In genomic region chr10:4121531-4122380, GRCh38 we compare ENCODE assay signal across 9 cellular contexts.
DNase-seq lines count a peak whose midpoint lies in the region; ATAC-seq lines count a peak whose summit lies in the region.
"Had no signal": no experiment of that assay in that cellular context is flagged by ENCODE, and none has a peak within 500 bp of the region (broad histone marks: within the 10 kb centered on the region; RNA-seq: fewer than 3 reads in every experiment).

No MANE protein-coding gene starts in this region.

- peaks cover 13 to 25% of the 10 kb centered on the region in 2 donors for H3K9me3 Mint-ChIP-seq in activated naive CD4-positive, alpha-beta T cell treated with anti-CD3 and anti-CD28 coated beads, Interleukin-2, amount 50 U/mL, for 72 hours
- peaks cover 21% of the 10 kb centered on the region for H3K9me3 Mint-ChIP-seq in activated CD4-positive, alpha-beta memory T cell treated with anti-CD3 and anti-CD28 coated beads for 36 hours
- H3K9me3 Mint-ChIP-seq in stimulated activated naive CD8-positive, alpha-beta T cell treated with anti-CD3 and anti-CD28 coated beads, Interleukin-15, Interleukin-2, amounts not matched to agents 100 ng/mL and 50 ng/mL, for 24 hours, result peaks cover 13% of the 10 kb centered on the region

- no peaks in the 10 kb centered on the region for H3K27me3 Mint-ChIP-seq in activated CD4-positive, alpha-beta memory T cell treated with anti-CD3 and anti-CD28 coated beads for 36 hours
- H3K27me3 Mint-ChIP-seq in stimulated activated naive CD8-positive, alpha-beta T cell treated with anti-CD3 and anti-CD28 coated beads, Interleukin-15, Interleukin-2, amounts not matched to agents 100 ng/mL and 50 ng/mL, for 24 hours, result peaks cover 3% of the 10 kb centered on the region

- H3K4me1 Mint-ChIP-seq in activated CD4-positive, alpha-beta memory T cell treated with anti-CD3 and anti-CD28 coated beads for 36 hours (ENCODE audit: low read depth), result peaks cover 16% of the 10 kb centered on the region
- peaks cover 16% of the 10 kb centered on the region for H3K4me1 Mint-ChIP-seq in stimulated activated naive CD8-positive, alpha-beta T cell treated with anti-CD3 and anti-CD28 coated beads, Interleukin-15, Interleukin-2, amounts not matched to agents 100 ng/mL and 50 ng/mL, for 24 hours (ENCODE audit: low read depth)

- peak overlapping the region; percentile 47 for H3K4me3 Mint-ChIP-seq in activated CD4-positive, alpha-beta memory T cell treated with anti-CD3 and anti-CD28 coated beads for 36 hours
- H3K4me3 Mint-ChIP-seq in stimulated activated naive CD8-positive, alpha-beta T cell treated with anti-CD3 and anti-CD28 coated beads, Interleukin-15, Interleukin-2, amounts not matched to agents 100 ng/mL and 50 ng/mL, for 24 hours, result no peak overlapping the region
- H3K4me3 Mint-ChIP-seq: activated naive CD4-positive, alpha-beta T cell treated with anti-CD3 and anti-CD28 coated beads, Interleukin-2, amount 10 ng/mL, durations not matched to agents 7 days and 5 days had no signal

- DNase-seq in activated naive CD4-positive, alpha-beta T cell treated with anti-CD3 and anti-CD28 coated beads, Interleukin-2, amount 50 U/mL, for 72 hours (ENCODE audit: low spot score in 2 of 2), result no peak
- DNase-seq in activated naive CD4-positive, alpha-beta T cell treated with Interleukin-2 at 50 U/mL for 16 hours, result no peak
- DNase-seq in activated CD4-positive, alpha-beta memory T cell treated with anti-CD3 and anti-CD28 coated beads for 36 hours, result peak; percentile 38
- DNase-seq in NCI-H345 treated with DMSO at 0.1 percent for 48 hours (lab: John Stamatoyannopoulos, UW; ENCODE audit: unreplicated experiment), result no peak
- DNase-seq: activated naive CD4-positive, alpha-beta T cell treated with anti-CD3 and anti-CD28 coated beads, Interleukin-2, amount 10 ng/mL, durations not matched to agents 7 days and 5 days had no signal

- CTCF ChIA-PET in activated CD4-positive, alpha-beta memory T cell treated with anti-CD3 and anti-CD28 coated beads for 36 hours (lab: Charles Lee), result no interaction called here

- intact Hi-C loops in activated CD4-positive, alpha-beta memory T cell treated with anti-CD3 and anti-CD28 coated beads for 36 hours (cut with micrococcal nuclease), result no loop called here

- ATAC-seq in activated naive CD4-positive, alpha-beta T cell treated with anti-CD3 and anti-CD28 coated beads, Interleukin-2, amount 50 U/mL, for 72 hours, result peak; percentile 14 to 59
- ATAC-seq in HG02885 (IDR thresholded peaks at IDR 0.05; ENCODE audit: poor library complexity, unreplicated experiment) (peak; percentile 79), HG03039 (IDR thresholded peaks at IDR 0.05; ENCODE audit: unreplicated experiment) (no peak), HG03520 (IDR thresholded peaks at IDR 0.05; ENCODE audit: unreplicated experiment) (no peak)

- H3K36me3 Mint-ChIP-seq in activated naive CD4-positive, alpha-beta T cell treated with anti-CD3 and anti-CD28 coated beads, Interleukin-2, amount 50 U/mL, for 72 hours, result peaks cover 14 to 20% of the 10 kb centered on the region in 2 donors
- H3K36me3 Mint-ChIP-seq in activated CD4-positive, alpha-beta memory T cell treated with anti-CD3 and anti-CD28 coated beads for 36 hours, result peaks cover 14% of the 10 kb centered on the region
- H3K36me3 Mint-ChIP-seq in stimulated activated naive CD8-positive, alpha-beta T cell treated with anti-CD3 and anti-CD28 coated beads, Interleukin-15, Interleukin-2, amounts not matched to agents 100 ng/mL and 50 ng/mL, for 24 hours (ENCODE audit: low read depth), result peaks cover 12% of the 10 kb centered on the region

- no peak overlapping the region for H3K27ac Mint-ChIP-seq in activated naive CD4-positive, alpha-beta T cell treated with anti-CD3 and anti-CD28 coated beads, Interleukin-2, amount 50 U/mL, for 72 hours
- peak overlapping the region; percentile 52 for H3K27ac Mint-ChIP-seq in activated CD4-positive, alpha-beta memory T cell treated with anti-CD3 and anti-CD28 coated beads for 36 hours
- peak overlapping the region; percentile 16 for H3K27ac Mint-ChIP-seq in stimulated activated naive CD8-positive, alpha-beta T cell treated with anti-CD3 and anti-CD28 coated beads, Interleukin-15, Interleukin-2, amounts not matched to agents 100 ng/mL and 50 ng/mL, for 24 hours
- H3K27ac Mint-ChIP-seq: activated naive CD4-positive, alpha-beta T cell treated with anti-CD3 and anti-CD28 coated beads, Interleukin-2, amount 10 ng/mL, durations not matched to agents 7 days and 5 days had no signal

- POLR2A ChIA-PET in activated CD4-positive, alpha-beta memory T cell treated with anti-CD3 and anti-CD28 coated beads for 36 hours (lab: Charles Lee), result interaction anchor here (1.1 to 2.0 kb wide), 4 partner anchors 9 to 337 kb away, joined by 3 to 7 read pairs (median 4); partner anchors contain the start of gene KLF6

Comparison
In these comparisons a context has a peak if more than half of its experiments do, and no peak if none do; other contexts are left out.
1. ATAC-seq: peak in activated naive CD4-positive, alpha-beta T cell treated with anti-CD3 and anti-CD28 coated beads, Interleukin-2, amount 50 U/mL, for 72 hours (2 of 2) and HG02885 (single experiment); none in HG03039 (single experiment) and HG03520 (single experiment).
2. H3K27ac Mint-ChIP-seq: peak in activated CD4-positive, alpha-beta memory T cell treated with anti-CD3 and anti-CD28 coated beads for 36 hours (single experiment) and stimulated activated naive CD8-positive, alpha-beta T cell treated with anti-CD3 and anti-CD28 coated beads, Interleukin-15, Interleukin-2, amounts not matched to agents 100 ng/mL and 50 ng/mL, for 24 hours (single experiment); none in activated naive CD4-positive, alpha-beta T cell treated with anti-CD3 and anti-CD28 coated beads, Interleukin-2, amount 50 U/mL, for 72 hours (0 of 2).